Comparison of ENCODE assay signal across 10 cellular contexts in the genomic region with DNA sequence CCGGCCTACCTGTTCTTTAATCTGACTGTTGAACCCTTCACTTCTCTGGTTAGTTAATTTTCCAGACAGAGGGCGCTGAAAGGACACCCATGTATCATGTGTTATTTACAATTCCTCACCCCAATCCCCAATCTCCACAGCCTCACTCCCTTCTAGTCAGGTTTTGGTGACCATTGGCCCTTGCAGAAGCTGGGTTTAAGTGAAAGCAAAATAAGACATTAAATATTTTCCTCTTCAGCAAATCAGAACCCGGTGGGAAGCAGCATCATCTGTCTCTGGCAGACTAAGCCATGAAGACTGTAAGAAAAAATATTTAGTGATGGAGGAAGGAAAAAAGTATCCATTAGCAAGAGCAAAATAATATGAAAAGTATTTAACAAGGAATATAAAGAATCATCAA. TPM values are rescaled to one million over a fixed set of nuclear protein-coding genes. Genes with fewer than 3 reads are reported as not detected.
DNase-seq lines count a peak whose midpoint lies in the region; ATAC-seq and TF ChIP-seq lines count a peak whose summit lies in the region.
"Had no signal": no experiment of that assay in that cellular context is flagged by ENCODE, and none has a peak within 500 bp of the region (broad histone marks: within the 10 kb centered on the region; RNA-seq: fewer than 3 reads in every experiment).

No MANE protein-coding gene starts in this region.

- H3K4me3 Mint-ChIP-seq in activated CD8-positive, alpha-beta T cell treated with anti-CD3 and anti-CD28 coated beads, Interleukin-2, amount 10 ng/mL, durations not matched to agents 7 days and 5 days, result no peak overlapping the region
- no peak overlapping the region for H3K4me3 Mint-ChIP-seq in chondrocyte (ENCODE audit: unreplicated experiment)
- H3K4me3 Mint-ChIP-seq in neural progenitor cell, result no peak overlapping the region
- H3K4me3 Mint-ChIP-seq: neural crest cell had no signal

- no peak overlapping the region for H4K8ac ChIP-seq in mesenchymal stem cell (ENCODE audit: low read length)

- H3K9ac ChIP-seq in mesenchymal stem cell (ENCODE audit: low read length) (no peak overlapping the region), neural progenitor cell (no peak overlapping the region)

- no peaks in the 10 kb centered on the region for H3K79me2 ChIP-seq in neural progenitor cell (ENCODE audit: low read depth)

- ATAC-seq in HG02798 (IDR thresholded peaks at IDR 0.05; ENCODE audit: poor library complexity, unreplicated experiment) (peak; percentile 58), GM18511 (IDR thresholded peaks at IDR 0.05; ENCODE audit: unreplicated experiment) (no peak)
- peak; percentile 17 for ATAC-seq in activated CD8-positive, alpha-beta T cell treated with anti-CD3 and anti-CD28 coated beads, Interleukin-2, amount 10 ng/mL, durations not matched to agents 7 days and 5 days

- no peak overlapping the region for H4K91ac ChIP-seq in mesenchymal stem cell (ENCODE audit: low read length)

- H2BK15ac ChIP-seq in mesenchymal stem cell (ENCODE audit: low read depth, poor library complexity, severe bottlenecking), result no peak overlapping the region

- no peaks in the 10 kb centered on the region for H3K9me3 ChIP-seq in mesenchymal stem cell (ENCODE audit: control insufficient read depth, low read length)
- H3K9me3 ChIP-seq in neural progenitor cell (ENCODE audit: low read depth), result no peaks in the 10 kb centered on the region

- CTCF ChIA-PET in activated CD8-positive, alpha-beta T cell treated with anti-CD3 and anti-CD28 coated beads, Interleukin-2, amount 10 ng/mL, durations not matched to agents 7 days and 5 days (lab: Charles Lee), result no interaction called here

- peaks cover 4% of the 10 kb centered on the region for H3K36me3 Mint-ChIP-seq in activated CD8-positive, alpha-beta T cell treated with anti-CD3 and anti-CD28 coated beads, Interleukin-2, amount 10 ng/mL, durations not matched to agents 7 days and 5 days (ENCODE audit: low read depth)
- H3K36me3 Mint-ChIP-seq in chondrocyte (ENCODE audit: low read depth), result no peaks in the 10 kb centered on the region
- H3K36me3 Mint-ChIP-seq in neural progenitor cell, result no peaks in the 10 kb centered on the region

- no peak overlapping the region for H3K23ac ChIP-seq in mesenchymal stem cell (ENCODE audit: low read length in 2 of 2)

- H3K14ac ChIP-seq in mesenchymal stem cell (ENCODE audit: low read length in 2 of 2), result no peak overlapping the region

- H3K9me3 Mint-ChIP-seq in activated CD8-positive, alpha-beta T cell treated with anti-CD3 and anti-CD28 coated beads, Interleukin-2, amount 10 ng/mL, durations not matched to agents 7 days and 5 days (ENCODE audit: insufficient read depth), result no peaks in the 10 kb centered on the region
- no peaks in the 10 kb centered on the region for H3K9me3 Mint-ChIP-seq in chondrocyte (ENCODE audit: low read depth)
- no peaks in the 10 kb centered on the region for H3K9me3 Mint-ChIP-seq in neural progenitor cell

- no peaks in the 10 kb centered on the region for H3K36me3 ChIP-seq in mesenchymal stem cell (ENCODE audit: control insufficient read depth in 1 of 2, insufficient read depth in 2 of 2, low read depth in 1 of 2, low read length in 2 of 2)
- H3K36me3 ChIP-seq in neural progenitor cell, result no peaks in the 10 kb centered on the region

- H2BK120ac ChIP-seq in mesenchymal stem cell (ENCODE audit: low read depth, low read length), result no peak overlapping the region

- H3K27ac ChIP-seq in mesenchymal stem cell (ENCODE audit: low read length, poor library complexity, severe bottlenecking), result no peak overlapping the region
- H3K27ac ChIP-seq in neural progenitor cell, result no peak overlapping the region

- H2AK5ac ChIP-seq in mesenchymal stem cell (ENCODE audit: low read length, severe bottlenecking), result no peak overlapping the region

- no peaks in the 10 kb centered on the region for H3F3A ChIP-seq in neural progenitor cell (ENCODE audit: low read depth)

- H3K4ac ChIP-seq in mesenchymal stem cell (ENCODE audit: low read depth in 1 of 2, low read length in 2 of 2), result no peak overlapping the region

- H3K4me1 Mint-ChIP-seq in activated CD8-positive, alpha-beta T cell treated with anti-CD3 and anti-CD28 coated beads, Interleukin-2, amount 10 ng/mL, durations not matched to agents 7 days and 5 days (ENCODE audit: low read depth), result peaks cover 34% of the 10 kb centered on the region
- H3K4me1 Mint-ChIP-seq in chondrocyte (ENCODE audit: low read depth), result no peaks in the 10 kb centered on the region
- H3K4me1 Mint-ChIP-seq in neural progenitor cell, result no peaks in the 10 kb centered on the region
- H3K4me1 Mint-ChIP-seq: neural crest cell had no signal

- H3K79me1 ChIP-seq in mesenchymal stem cell (replicated peaks; ENCODE audit: low read length, poor library complexity, severe bottlenecking), result no peaks in the 10 kb centered on the region

- no peaks in the 10 kb centered on the region for H4K20me1 ChIP-seq in neural progenitor cell (ENCODE audit: low read depth)

- DNase-seq in G401 (ENCODE audit: low spot score) (peak; percentile 4), mesenchymal stem cell (peak; percentile 12), mesenteric fat pad (ENCODE audit: low spot score) (no peak), chondrocyte (ENCODE audit: low spot score) (no peak), neural progenitor cell (ENCODE audit: low spot score) (no peak)
- peak; percentile 59 for DNase-seq in activated CD8-positive, alpha-beta T cell treated with anti-CD3 and anti-CD28 coated beads, Interleukin-2, amount 10 ng/mL, durations not matched to agents 7 days and 5 days

- POLR2A ChIA-PET in activated CD8-positive, alpha-beta T cell treated with anti-CD3 and anti-CD28 coated beads, Interleukin-2, amount 10 ng/mL, durations not matched to agents 7 days and 5 days (lab: Charles Lee), result no interaction called here

- H3K4me2 ChIP-seq in mesenchymal stem cell (ENCODE audit: low read length, poor library complexity, severe bottlenecking), result no peak overlapping the region
- H3K4me2 ChIP-seq in neural progenitor cell, result no peak overlapping the region

- H3K4me1 ChIP-seq in mesenchymal stem cell (ENCODE audit: control insufficient read depth, insufficient read depth, low read depth, low read length), result no peaks in the 10 kb centered on the region
- H3K4me1 ChIP-seq in neural progenitor cell, result no peaks in the 10 kb centered on the region

- 10% methylated on average over 2 of the region's 3 CpGs for WGBS in mesenchymal stem cell

- H3K27me3 ChIP-seq in mesenchymal stem cell (ENCODE audit: control insufficient read depth in 1 of 2, insufficient read depth in 1 of 2, low read length in 2 of 2) (no peaks in the 10 kb centered on the region), neural progenitor cell (no peaks in the 10 kb centered on the region)

- H2BK12ac ChIP-seq in mesenchymal stem cell (ENCODE audit: low read length in 2 of 2), result no peak overlapping the region

- in situ Hi-C loops in G401 (cut with HindIII; ENCODE audit: low sequenced_read_pairs), result no loop called here

- TF ChIP-seq CTCF in chondrocyte (IDR thresholded peaks at IDR 0.05) (no peak), neural progenitor cell (IDR thresholded peaks at IDR 0.05) (no peak)

- H3K18ac ChIP-seq in mesenchymal stem cell (ENCODE audit: low read depth in 1 of 2, low read length in 2 of 2), result no peak overlapping the region

- H2BK5ac ChIP-seq in mesenchymal stem cell (ENCODE audit: low read depth, low read length, poor library complexity, severe bottlenecking), result no peak overlapping the region

- H3K4me3 ChIP-seq in mesenchymal stem cell (ENCODE audit: insufficient read depth in 1 of 2, low read depth in 1 of 2, low read length in 2 of 2), result no peak overlapping the region
- no peak overlapping the region for H3K4me3 ChIP-seq in neural progenitor cell

- peaks cover 6% of the 10 kb centered on the region for H3K27me3 Mint-ChIP-seq in activated CD8-positive, alpha-beta T cell treated with anti-CD3 and anti-CD28 coated beads, Interleukin-2, amount 10 ng/mL, durations not matched to agents 7 days and 5 days (ENCODE audit: low read depth)
- H3K27me3 Mint-ChIP-seq in chondrocyte (ENCODE audit: low read depth), result peaks cover 14% of the 10 kb centered on the region
- H3K27me3 Mint-ChIP-seq in neural progenitor cell (ENCODE audit: insufficient read depth, low read depth), result no peaks in the 10 kb centered on the region

- H3K27ac Mint-ChIP-seq in activated CD8-positive, alpha-beta T cell treated with anti-CD3 and anti-CD28 coated beads, Interleukin-2, amount 10 ng/mL, durations not matched to agents 7 days and 5 days, result peak overlapping the region; percentile 68
- H3K27ac Mint-ChIP-seq in chondrocyte (ENCODE audit: unreplicated experiment) (no peak overlapping the region), neural progenitor cell (no peak overlapping the region)

- H2AFZ ChIP-seq in mesenchymal stem cell (ENCODE audit: low read depth, low read length) (no peak overlapping the region), neural progenitor cell (replicated peaks) (no peak overlapping the region)

RNA-seq across cellular contexts. Expression of gene HLA-DQA1, which starts 9.4 kb away (rescaled TPM):
- total RNA-seq in G401 (2014; rRNA removed; shearing (Covaris generic)), result not detected in 2 replicates
- total RNA-seq in activated CD8-positive, alpha-beta T cell treated with anti-CD3 and anti-CD28 coated beads, Interleukin-2, amount 10 ng/mL, durations not matched to agents 7 days and 5 days, result 1 to 10 TPM; 2.7 to 3.4 TPM
- not detected for polyA plus RNA-seq in mesenchymal stem cell (2013, experiment 1 of 2)
- not detected for polyA plus RNA-seq in mesenchymal stem cell (2013, experiment 2 of 2)
- total RNA-seq in mesenteric fat pad, result 12.7 TPM
- total RNA-seq in chondrocyte, result not detected in 3 replicates
- not detected in 2 replicates for total RNA-seq in neural progenitor cell (ENCODE audit: low replicate concordance)
- total RNA-seq: neural crest cell, RPMI7951 had no signal

RNA-seq across cellular contexts. Expression of gene HLA-DRB1, which starts 38.2 kb away (rescaled TPM):
- total RNA-seq in G401 (2014; rRNA removed; shearing (Covaris generic)), result not detected in 2 replicates
- 10 to 100 TPM; 46.0 to 50.7 TPM for total RNA-seq in activated CD8-positive, alpha-beta T cell treated with anti-CD3 and anti-CD28 coated beads, Interleukin-2, amount 10 ng/mL, durations not matched to agents 7 days and 5 days
- not detected for polyA plus RNA-seq in mesenchymal stem cell (2013, experiment 1 of 2)
- polyA plus RNA-seq in mesenchymal stem cell (2013, experiment 2 of 2), result not detected
- total RNA-seq in mesenteric fat pad, result 133 TPM
- not detected in 3 replicates for total RNA-seq in chondrocyte
- total RNA-seq in neural progenitor cell (ENCODE audit: low replicate concordance), result 4.7 and 15.1 TPM in 2 replicates

RNA-seq across cellular contexts. Expression of gene HLA-DQB1, which starts 38.6 kb away (rescaled TPM):
- not detected in 2 replicates for total RNA-seq in G401 (2014; rRNA removed; shearing (Covaris generic))
- total RNA-seq in activated CD8-positive, alpha-beta T cell treated with anti-CD3 and anti-CD28 coated beads, Interleukin-2, amount 10 ng/mL, durations not matched to agents 7 days and 5 days, result 10 to 100 TPM; 13.4 to 15.1 TPM
- polyA plus RNA-seq in mesenchymal stem cell (2013, experiment 1 of 2), result not detected
- polyA plus RNA-seq in mesenchymal stem cell (2013, experiment 2 of 2), result not detected
- total RNA-seq in mesenteric fat pad, result 21.5 TPM
- total RNA-seq in chondrocyte, result not detected in 3 replicates
- total RNA-seq in neural progenitor cell (ENCODE audit: low replicate concordance), result 4.7 and 6.6 TPM in 2 replicates
- total RNA-seq: RPMI7951 had no signal

Comparison
In these comparisons a context has a peak if more than half of its experiments do, and no peak if none do; other contexts are left out.
1. DNase-seq: peak in G401 (single experiment), activated CD8-positive, alpha-beta T cell treated with anti-CD3 and anti-CD28 coated beads, Interleukin-2, amount 10 ng/mL, durations not matched to agents 7 days and 5 days (single experiment) and mesenchymal stem cell (single experiment); none in mesenteric fat pad (single experiment), chondrocyte (single experiment) and neural progenitor cell (single experiment).